In the genomic region with DNA sequence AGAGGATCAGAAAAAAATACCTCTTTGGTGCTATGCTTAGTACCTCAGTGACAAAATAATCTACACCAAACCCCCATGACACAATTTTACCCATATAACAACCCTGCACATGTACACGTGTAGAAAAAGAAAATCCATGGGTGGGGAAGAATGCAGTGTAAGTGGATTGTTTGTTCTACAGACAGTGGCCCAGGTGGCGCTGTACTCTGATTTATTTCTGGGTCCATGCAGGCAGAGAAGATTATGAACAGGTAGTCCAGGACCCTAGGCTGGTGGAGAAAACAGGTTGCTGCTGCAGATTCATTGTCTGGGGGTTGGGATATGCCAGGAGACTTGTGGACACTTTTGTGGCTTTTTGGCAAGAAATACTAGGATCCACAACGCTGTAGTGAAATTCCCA, we compare ENCODE assay signal across 27 cellular contexts. TPM values are rescaled to one million over a fixed set of nuclear protein-coding genes. Genes with fewer than 3 reads are reported as not detected.
DNase-seq lines count a peak whose midpoint lies in the region; ATAC-seq, FAIRE-seq and TF ChIP-seq lines count a peak whose summit lies in the region.
"Had no signal": no experiment of that assay in that cellular context is flagged by ENCODE, and none has a peak within 500 bp of the region (broad histone marks: within the 10 kb centered on the region; RNA-seq: fewer than 3 reads in every experiment).

No MANE protein-coding gene starts in this region.

- no TSS peak for BruUV-seq in K562 (replicated peaks; lab: Mats Ljungman, UMichigan)

- POLR2A ChIA-PET in K562 (lab: Yijun Ruan, JAX) (interaction anchor here (1.7 kb wide), 1 partner anchor 9 kb away, joined by 9 read pairs; a partner anchor contains a TSS), RWPE1 (lab: Yijun Ruan, JAX; ENCODE audit: low non-redundant PET) (no interaction called here)

- H3K27ac Mint-ChIP-seq in stimulated activated effector memory CD8-positive, alpha-beta T cell treated with anti-CD3 and anti-CD28 coated beads, Interleukin-12 subunit alpha, Interleukin-12 subunit beta, amount 100 ng/mL, for 72 hours: peak overlapping the region; percentile 10
- H3K27ac Mint-ChIP-seq: CD4-positive, alpha-beta T cell had no signal

- no peak overlapping the region for H3K4me3 Mint-ChIP-seq in stimulated activated effector memory CD8-positive, alpha-beta T cell treated with anti-CD3 and anti-CD28 coated beads, Interleukin-12 subunit alpha, Interleukin-12 subunit beta, amount 100 ng/mL, for 72 hours
- H3K4me3 Mint-ChIP-seq: CD4-positive, alpha-beta T cell; IgD-negative memory B cell had no signal

- no peak for TF ChIP-seq RAD21 in K562 (CRISPR knock-in tag; conservative IDR thresholded peaks at IDR 0.05 in 1 of 2, IDR thresholded peaks at IDR 0.05 in 1 of 2)

- peaks cover 21% of the 10 kb centered on the region for H3K4me1 Mint-ChIP-seq in stimulated activated effector memory CD8-positive, alpha-beta T cell treated with anti-CD3 and anti-CD28 coated beads, Interleukin-12 subunit alpha, Interleukin-12 subunit beta, amount 100 ng/mL, for 72 hours

- H4K20me1 ChIP-seq in Loucy (ENCODE audit: insufficient read depth, low read length, poor library complexity, severe bottlenecking): peaks cover 23% of the 10 kb centered on the region
- no peaks in the 10 kb centered on the region for H4K20me1 ChIP-seq in K562 (replicated peaks; ENCODE audit: control insufficient read depth, insufficient read depth, low read length)
- H4K20me1 ChIP-seq: BLaER1 had no signal

- DNase-seq in NCI-H82 (lab: John Stamatoyannopoulos, UW) (peak; percentile 2), NCI-H82 treated with DMSO at 0.1 percent for 48 hours (lab: John Stamatoyannopoulos, UW; ENCODE audit: unreplicated experiment) (no peak), K562 (ENCODE audit: extremely low read depth in 1 of 4, low spot score in 3 of 4) (no peak), RWPE1 (ENCODE audit: low spot score) (no peak), NCI-H2227 treated with DMSO at 0.1 percent for 48 hours (lab: John Stamatoyannopoulos, UW) (no peak)
- DNase-seq in stimulated activated effector memory CD8-positive, alpha-beta T cell treated with anti-CD3 and anti-CD28 coated beads, Interleukin-12 subunit alpha, Interleukin-12 subunit beta, amount 100 ng/mL, for 72 hours (ENCODE audit: low spot score in 2 of 2): no peak
- DNase-seq: CD4-positive, alpha-beta T cell; EL; GDM1; HCEC 1CT; NCI-H1092; NCI-H1436; NCI-H187; NCI-H2107; NCI-H446 treated with DMSO at 0.1 percent for 48 hours; NCI-H526; Peyer's patch; SIG-M5 had no signal

- TF ChIP-seq POLR2A in K562 (conservative IDR thresholded peaks at IDR 0.05): no peak

- peak; percentile 57 for TF ChIP-seq CTCF in Loucy (conservative IDR thresholded peaks at IDR 0.05; ENCODE audit: low read length)
- TF ChIP-seq CTCF in K562 (IDR thresholded peaks at IDR 0.05 in 2 of 3, conservative IDR thresholded peaks at IDR 0.05 in 1 of 3; ENCODE audit: insufficient read depth in 2 of 3, low read depth in 1 of 3, low read length in 3 of 3): 0 out of 6 replicates have a peak, but pooled peaks of 1 of the 3 experiments have one; percentile 20
- TF ChIP-seq CTCF in RWPE1 (conservative IDR thresholded peaks at IDR 0.05; ENCODE audit: low read depth): no peak

- H3K4me1 ChIP-seq in Loucy (ENCODE audit: insufficient read depth, low read length, poor library complexity, severe bottlenecking): peaks cover 10% of the 10 kb centered on the region
- H3K4me1 ChIP-seq in K562 (replicated peaks in 1 of 2; ENCODE audit: control insufficient read depth in 2 of 2, insufficient read depth in 2 of 2, low read length in 2 of 2): no peaks in the 10 kb centered on the region
- H3K4me1 ChIP-seq: BLaER1, Peyer's patch had no signal

- no peak for TF ChIP-seq EP300 in K562 (IDR thresholded peaks at IDR 0.05; ENCODE audit: low read length)

- H2AFZ ChIP-seq in Loucy (ENCODE audit: low read length) (no peak overlapping the region), K562 (ENCODE audit: low read depth, low read length) (no peak overlapping the region)

- H3K36me3 Mint-ChIP-seq in stimulated activated effector memory CD8-positive, alpha-beta T cell treated with anti-CD3 and anti-CD28 coated beads, Interleukin-12 subunit alpha, Interleukin-12 subunit beta, amount 100 ng/mL, for 72 hours: peaks cover 71% of the 10 kb centered on the region

- intact Hi-C loops in K562 (cut with micrococcal nuclease): no loop called here

- H3K27ac ChIP-seq in K562 (ENCODE audit: extremely low read depth, low read depth, low read length) (no peak overlapping the region), RWPE1 (no peak overlapping the region)
- H3K27ac ChIP-seq: BLaER1, HL-60, Peyer's patch, SK-N-MC had no signal

- no peak overlapping the region for H3K4me3 ChIP-seq in Loucy (ENCODE audit: low read length, poor library complexity, severe bottlenecking)
- H3K4me3 ChIP-seq in K562: no peak overlapping the region
- H3K4me3 ChIP-seq: BLaER1, GM12878, Peyer's patch, SK-N-MC had no signal

- H3K36me3 ChIP-seq in Loucy (ENCODE audit: insufficient read depth, low read length) (peaks cover 44% of the 10 kb centered on the region), K562 (ENCODE audit: control insufficient read depth, insufficient read depth, low read length) (peaks cover 72% of the 10 kb centered on the region)

- in situ Hi-C loops in K562 (cut with MboI): no loop called here

- H3K9ac ChIP-seq in Loucy (ENCODE audit: low read depth, low read length, poor library complexity, severe bottlenecking) (no peak overlapping the region), K562 (ENCODE audit: insufficient read depth in 1 of 2, low read depth in 2 of 2, low read length in 2 of 2) (no peak overlapping the region)
- H3K9ac ChIP-seq: BLaER1 had no signal

- CTCF ChIA-PET in K562 (lab: Yijun Ruan, JAX; ENCODE audit: low intra/inter-chr PET ratio): no interaction called here
- CTCF ChIA-PET in RWPE1 (lab: Yijun Ruan, JAX): no interaction called here

- no peaks in the 10 kb centered on the region for H3F3A ChIP-seq in Loucy (ENCODE audit: low read depth)

- H3K27me3 ChIP-seq in Loucy (ENCODE audit: insufficient read depth, low read length, poor library complexity, severe bottlenecking) (no peaks in the 10 kb centered on the region), K562 (ENCODE audit: control insufficient read depth in 2 of 2, insufficient read depth in 2 of 2, low read length in 2 of 2) (no peaks in the 10 kb centered on the region)
- H3K27me3 ChIP-seq: BLaER1, Peyer's patch had no signal

- no peaks in the 10 kb centered on the region for H3K9me2 ChIP-seq in Loucy (replicated peaks; ENCODE audit: low read depth, low read length)

- 76% methylated on average over 3 of the region's 3 CpGs for WGBS in K562 (ENCODE audit: insufficient coverage, low coverage, missing lambda C conversion rate)

- no peaks in the 10 kb centered on the region for H3K9me1 ChIP-seq in K562 (ENCODE audit: control insufficient read depth, insufficient read depth, low read length)

- ATAC-seq in K562 (peak; percentile 65), GM21447 (IDR thresholded peaks at IDR 0.05; ENCODE audit: unreplicated experiment) (no peak)
- no peak for ATAC-seq in stimulated activated effector memory CD8-positive, alpha-beta T cell treated with anti-CD3 and anti-CD28 coated beads, Interleukin-12 subunit alpha, Interleukin-12 subunit beta, amount 100 ng/mL, for 72 hours
- ATAC-seq: GM12878 had no signal

- 0 out of 2 replicates have a peak, but pooled peaks cover 5% of the 10 kb centered on the region for H3K9me3 ChIP-seq in Loucy (ENCODE audit: insufficient read depth, low read depth, low read length)
- H3K9me3 ChIP-seq in K562 (replicated peaks; ENCODE audit: control insufficient read depth, insufficient read depth, low read depth, low read length): no peaks in the 10 kb centered on the region; the same call in 1 of the 2 replicates
- H3K9me3 ChIP-seq: Peyer's patch had no signal

- no peaks in the 10 kb centered on the region for H3K9me3 Mint-ChIP-seq in stimulated activated effector memory CD8-positive, alpha-beta T cell treated with anti-CD3 and anti-CD28 coated beads, Interleukin-12 subunit alpha, Interleukin-12 subunit beta, amount 100 ng/mL, for 72 hours

- H3K79me2 ChIP-seq in Loucy (ENCODE audit: insufficient read depth, low read length) (peaks cover 71% of the 10 kb centered on the region), K562 (ENCODE audit: control insufficient read depth, insufficient read depth, low read length) (peaks cover 56% of the 10 kb centered on the region)

- FAIRE-seq in K562 (lab: Jason Lieb, UNC): no peak
- FAIRE-seq: D721Med, GM12878, H1 had no signal

- H3K4me2 ChIP-seq in Loucy (ENCODE audit: low read depth, low read length, poor library complexity, severe bottlenecking) (peak overlapping the region; percentile 26), K562 (ENCODE audit: insufficient read depth, low read length) (no peak overlapping the region)
- H3K4me2 ChIP-seq: BLaER1 had no signal

TF ChIP-seq in K562, 482 proteins besides CTCF, POLR2A, EP300 and RAD21 (continues in another document):
- TF ChIP-seq ZC3H11A (IDR thresholded peaks at IDR 0.05; ENCODE audit: low read depth, low read length): no peak
- TF ChIP-seq SMARCC2 (IDR thresholded peaks at IDR 0.05; ENCODE audit: low read depth): no peak
- no peak for TF ChIP-seq SAFB (IDR thresholded peaks at IDR 0.05; ENCODE audit: borderline replicate concordance, low read depth, low read length)

RNA-seq across cellular contexts. Expression of a gene that starts 9.1 kb away (rescaled TPM):
- total RNA-seq in K562 (2011; cell fraction: chromatin; rRNA removed; ENCODE audit: low replicate concordance): 10.7 and 43.5 TPM in 2 replicates
- total RNA-seq in K562 (2011; cell fraction: nucleolus; rRNA removed): 8.7 and 10.5 TPM in 2 replicates
- 20.8 and 29.6 TPM in 2 replicates for total RNA-seq in K562 (2011; cell fraction: nucleoplasm; rRNA removed)
- total RNA-seq in K562 (2014; rRNA removed) (10.3 and 10.4 TPM in 2 replicates), K562 (2014; rRNA removed; fragmentation: Illumina TruSeq; extraction: Trizol) (26.0 and 31.6 TPM in 2 replicates), K562 (2015; rRNA removed; fragmentation: Illumina TruSeq; extraction: Trizol) (26.5 and 27.2 TPM in 2 replicates), K562 (2021) (25.0 and 25.9 TPM in 2 replicates)
- polyA plus RNA-seq in K562 (2011; rRNA removed) (19.6 and 23.7 TPM in 2 replicates), K562 (2014; fragmentation: Illumina TruSeq; extraction: Trizol) (19.3 and 24.3 TPM in 2 replicates), K562 (2014; fragmentation: Nextera tagmentation; extraction: Ambion mirVana) (1 to 10 TPM; 4.5 to 7.4 TPM), K562 (2014; rRNA removed) (9.3 and 10.2 TPM in 2 replicates)
- polyA plus RNA-seq in K562 (2011; cell fraction: cytosol; rRNA removed): 2.7 and 7.1 TPM in 2 replicates
- 9.9 and 15.6 TPM in 2 replicates for polyA plus RNA-seq in K562 (2011; cell fraction: nucleus; rRNA removed)
- 8.5 and 12.9 TPM in 2 replicates for polyA plus RNA-seq in K562 (2012)
- 34.6 and 62.8 TPM in 2 replicates for polyA minus RNA-seq in K562 (2011; rRNA and poly(A)+ RNA removed)
- 11.0 and 18.0 TPM in 2 replicates for polyA minus RNA-seq in K562 (2011; cell fraction: cytosol; rRNA and poly(A)+ RNA removed)
- polyA minus RNA-seq in K562 (2011; cell fraction: nucleus; rRNA and poly(A)+ RNA removed): 8.5 and 20.8 TPM in 2 replicates
